ENCODE assay signal across 1 cellular context in genomic region chr19:1592755-1593628, GRCh38.
TF ChIP-seq lines count a peak whose summit lies in the region.

TSS of gene MBD3 (minus strand) at chr19:1592865. CDS start at chr19:1592631, 234 bp downstream.

TF ChIP-seq in K562, 482 proteins besides CTCF, POLR2A, EP300 and RAD21 (continued from another document):
- TF ChIP-seq CHD2 (IDR thresholded peaks at IDR 0.05; ENCODE audit: low read depth, low read length), result no peak
- no peak for TF ChIP-seq TCF7 (IDR thresholded peaks at IDR 0.05; ENCODE audit: borderline replicate concordance)
- TF ChIP-seq ETV6 (IDR thresholded peaks at IDR 0.05; ENCODE audit: borderline replicate concordance in 1 of 2, low read depth in 2 of 2, low read length in 1 of 2), result no peak
- TF ChIP-seq ETV6 (CRISPR knock-in tag; IDR thresholded peaks at IDR 0.05; ENCODE audit: borderline replicate concordance), result no peak
- TF ChIP-seq ZNF24 (IDR thresholded peaks at IDR 0.05), result no peak
- TF ChIP-seq MEIS2 (IDR thresholded peaks at IDR 0.05; ENCODE audit: partially characterized antibody), result peak; percentile 71
- TF ChIP-seq WHSC1 (IDR thresholded peaks at IDR 0.05; ENCODE audit: low read length), result no peak
- no peak for TF ChIP-seq ZNF347 (CRISPR knock-in tag; IDR thresholded peaks at IDR 0.05; ENCODE audit: low read depth)
- TF ChIP-seq, protein P1, sequence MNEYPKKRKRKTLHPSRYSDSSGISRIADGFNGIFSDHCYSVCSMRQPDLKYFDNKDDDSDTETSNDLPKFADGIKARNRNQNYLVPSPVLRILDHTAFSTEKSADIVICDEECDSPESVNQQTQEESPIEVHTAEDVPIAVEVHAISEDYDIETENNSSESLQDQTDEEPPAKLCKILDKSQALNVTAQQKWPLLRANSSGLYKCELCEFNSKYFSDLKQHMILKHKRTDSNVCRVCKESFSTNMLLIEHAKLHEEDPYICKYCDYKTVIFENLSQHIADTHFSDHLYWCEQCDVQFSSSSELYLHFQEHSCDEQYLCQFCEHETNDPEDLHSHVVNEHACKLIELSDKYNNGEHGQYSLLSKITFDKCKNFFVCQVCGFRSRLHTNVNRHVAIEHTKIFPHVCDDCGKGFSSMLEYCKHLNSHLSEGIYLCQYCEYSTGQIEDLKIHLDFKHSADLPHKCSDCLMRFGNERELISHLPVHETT (CRISPR knock-in tag; conservative IDR thresholded peaks at IDR 0.05 in 1 of 2, IDR thresholded peaks at IDR 0.05 in 1 of 2), result peak in 1 of 2 experiments; percentile 11; a peak in 2 of 4 replicates
- no peak for TF ChIP-seq KAT8 (IDR thresholded peaks at IDR 0.05; ENCODE audit: low read depth)
- no peak for TF ChIP-seq SIN3A (IDR thresholded peaks at IDR 0.05; ENCODE audit: borderline replicate concordance in 2 of 2, control insufficient read depth in 1 of 2, low read depth in 2 of 2, low read length in 2 of 2)
- TF ChIP-seq BRF2 (IDR thresholded peaks at IDR 0.05; ENCODE audit: borderline replicate concordance, insufficient read depth, insufficient read length), result no peak
- no peak for TF ChIP-seq ZNF717 (CRISPR knock-in tag; IDR thresholded peaks at IDR 0.05)
- TF ChIP-seq ZFP91 (CRISPR knock-in tag; IDR thresholded peaks at IDR 0.05), result no peak
- TF ChIP-seq MYNN (IDR thresholded peaks at IDR 0.05), result peak; percentile 32
- TF ChIP-seq MYNN (CRISPR knock-in tag; IDR thresholded peaks at IDR 0.05), result no peak
- no peak for TF ChIP-seq NONO (IDR thresholded peaks at IDR 0.05; ENCODE audit: low read depth in 2 of 2, low read length in 1 of 2)
- TF ChIP-seq ARHGAP35 (IDR thresholded peaks at IDR 0.05; ENCODE audit: partially characterized antibody), result no peak
- 0 out of 2 replicates have a peak, but pooled peaks have one; percentile 39 for TF ChIP-seq LARP7 (IDR thresholded peaks at IDR 0.05)
- no peak for TF ChIP-seq TSHZ1 (CRISPR knock-in tag; IDR thresholded peaks at IDR 0.05)
- 0 out of 2 replicates have a peak, but pooled peaks have one; percentile 35 for TF ChIP-seq SMARCE1 (IDR thresholded peaks at IDR 0.05)
- no peak for TF ChIP-seq TOE1 (IDR thresholded peaks at IDR 0.05; ENCODE audit: borderline replicate concordance)
- no peak for TF ChIP-seq TOE1 (CRISPR knock-in tag; IDR thresholded peaks at IDR 0.05; ENCODE audit: borderline replicate concordance, low read depth)
- peak; percentile 81 for TF ChIP-seq PKNOX1 (IDR thresholded peaks at IDR 0.05)
- 0 out of 2 replicates have a peak, but pooled peaks have one; percentile 29 for TF ChIP-seq KDM2B (CRISPR knock-in tag; IDR thresholded peaks at IDR 0.05)
- TF ChIP-seq RBM39 (optimal IDR thresholded peaks at IDR 0.05; ENCODE audit: low read depth, low read length), result no peak
- peak; percentile 98 for TF ChIP-seq VEZF1 (CRISPR knock-in tag; IDR thresholded peaks at IDR 0.05)
- TF ChIP-seq TGIF2 (CRISPR knock-in tag; IDR thresholded peaks at IDR 0.05), result no peak
- TF ChIP-seq, protein P2, sequence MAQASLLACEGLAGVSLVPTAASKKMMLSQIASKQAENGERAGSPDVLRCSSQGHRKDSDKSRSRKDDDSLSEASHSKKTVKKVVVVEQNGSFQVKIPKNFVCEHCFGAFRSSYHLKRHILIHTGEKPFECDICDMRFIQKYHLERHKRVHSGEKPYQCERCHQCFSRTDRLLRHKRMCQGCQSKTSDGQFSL (CRISPR knock-in tag; IDR thresholded peaks at IDR 0.05), result no peak
- TF ChIP-seq, protein P2 (tag; IDR thresholded peaks at IDR 0.05), result 0 out of 4 replicates have a peak, but pooled peaks of 1 of the 2 experiments have one; percentile 42
- no peak for TF ChIP-seq NCOA1 (IDR thresholded peaks at IDR 0.05; ENCODE audit: low read depth)
- TF ChIP-seq ZKSCAN8 (CRISPR knock-in tag; IDR thresholded peaks at IDR 0.05), result no peak
- TF ChIP-seq, protein P3, sequence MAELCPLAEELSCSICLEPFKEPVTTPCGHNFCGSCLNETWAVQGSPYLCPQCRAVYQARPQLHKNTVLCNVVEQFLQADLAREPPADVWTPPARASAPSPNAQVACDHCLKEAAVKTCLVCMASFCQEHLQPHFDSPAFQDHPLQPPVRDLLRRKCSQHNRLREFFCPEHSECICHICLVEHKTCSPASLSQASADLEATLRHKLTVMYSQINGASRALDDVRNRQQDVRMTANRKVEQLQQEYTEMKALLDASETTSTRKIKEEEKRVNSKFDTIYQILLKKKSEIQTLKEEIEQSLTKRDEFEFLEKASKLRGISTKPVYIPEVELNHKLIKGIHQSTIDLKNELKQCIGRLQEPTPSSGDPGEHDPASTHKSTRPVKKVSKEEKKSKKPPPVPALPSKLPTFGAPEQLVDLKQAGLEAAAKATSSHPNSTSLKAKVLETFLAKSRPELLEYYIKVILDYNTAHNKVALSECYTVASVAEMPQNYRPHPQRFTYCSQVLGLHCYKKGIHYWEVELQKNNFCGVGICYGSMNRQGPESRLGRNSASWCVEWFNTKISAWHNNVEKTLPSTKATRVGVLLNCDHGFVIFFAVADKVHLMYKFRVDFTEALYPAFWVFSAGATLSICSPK (IDR thresholded peaks at IDR 0.05; ENCODE audit: borderline replicate concordance), result no peak
- no peak for TF ChIP-seq SIRT6 (IDR thresholded peaks at IDR 0.05; ENCODE audit: low read depth, low read length)
- TF ChIP-seq MAFF (IDR thresholded peaks at IDR 0.05; ENCODE audit: low read length), result no peak
- peak; percentile 61 for TF ChIP-seq POLR2B (IDR thresholded peaks at IDR 0.05; ENCODE audit: low read depth, partially characterized antibody)
- TF ChIP-seq HNRNPH1 (optimal IDR thresholded peaks at IDR 0.05; ENCODE audit: low read depth, low read length), result no peak
- TF ChIP-seq SMAD3 (CRISPR knock-in tag; conservative IDR thresholded peaks at IDR 0.05), result no peak
- no peak for TF ChIP-seq U2AF2 (optimal IDR thresholded peaks at IDR 0.05; ENCODE audit: low read depth, low read length)
- no peak for TF ChIP-seq NR4A1 (CRISPR knock-in tag; IDR thresholded peaks at IDR 0.05)
- TF ChIP-seq NR4A1 (tag; IDR thresholded peaks at IDR 0.05), result no peak
- no peak for TF ChIP-seq CGGBP1 (CRISPR knock-in tag; IDR thresholded peaks at IDR 0.05)
- peak in 2 of 3 experiments; percentile 2 to 42 for TF ChIP-seq YY1 (IDR thresholded peaks at IDR 0.05; ENCODE audit: borderline replicate concordance in 1 of 3, control insufficient read depth in 1 of 3, extremely low read depth in 1 of 3, insufficient read depth in 3 of 3, insufficient read length in 1 of 3, insufficient replicate concordance in 2 of 3, low read depth in 1 of 3, low read length in 2 of 3)
- TF ChIP-seq CEBPB (tag; IDR thresholded peaks at IDR 0.05), result no peak
